ENCODE assay signal across 9 cellular contexts in the genomic region with DNA sequence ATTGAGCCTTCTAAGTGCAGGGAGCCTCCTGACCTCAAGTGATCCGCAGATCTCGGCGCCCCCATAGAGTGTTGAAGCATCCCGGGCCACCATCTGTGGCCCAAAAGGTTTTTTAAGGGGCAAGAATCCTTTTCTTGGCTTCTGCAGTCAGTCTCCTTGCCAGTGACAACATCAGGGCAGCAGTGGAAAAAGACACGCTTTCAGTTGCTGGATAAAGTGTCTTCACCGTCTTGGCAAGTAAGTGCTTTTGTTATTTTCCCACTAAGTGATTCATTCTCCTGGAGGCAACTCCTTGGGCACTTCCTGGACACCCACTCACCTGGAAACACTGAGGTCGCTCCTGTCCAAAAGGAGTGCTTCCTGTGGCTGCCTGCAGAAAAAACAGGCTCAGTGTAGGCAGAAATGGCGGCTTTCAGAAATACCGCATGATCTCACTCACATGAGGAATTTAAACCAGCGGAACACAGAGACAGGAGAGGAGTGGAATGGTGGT.
DNase-seq lines count a peak whose midpoint lies in the region; ATAC-seq and TF ChIP-seq lines count a peak whose summit lies in the region.
"Had no signal": no experiment of that assay in that cellular context is flagged by ENCODE, and none has a peak within 500 bp of the region (broad histone marks: within the 10 kb centered on the region; RNA-seq: fewer than 3 reads in every experiment).

No MANE protein-coding gene starts in this region.

- H3K4me3 Mint-ChIP-seq in T-helper 17 cell, result no peak overlapping the region

- DNase-seq in RPMI7951 (ENCODE audit: low read depth) (peak; percentile 63), esophagus squamous epithelium (lab: John Stamatoyannopoulos, UW) (no peak), gastrocnemius medialis (peak in 1 of 2 donors; percentile 25), HuH-7 (ENCODE audit: low spot score) (no peak), T-helper 17 cell (no peak)
- DNase-seq: NCI-H345 had no signal

- no peak for TF ChIP-seq POLR2A in esophagus squamous epithelium (IDR thresholded peaks at IDR 0.05)
- no peak for TF ChIP-seq POLR2A in gastrocnemius medialis (IDR thresholded peaks at IDR 0.05)

- H3K36me3 Mint-ChIP-seq in T-helper 17 cell (ENCODE audit: low read depth), result no peaks in the 10 kb centered on the region
- H3K36me3 Mint-ChIP-seq: activated naive CD4-positive, alpha-beta T cell treated with anti-CD3 and anti-CD28 coated beads, Interleukin-2, amount 50 U/mL, for 72 hours had no signal

- H3K27me3 Mint-ChIP-seq in T-helper 17 cell, result peaks cover 14% of the 10 kb centered on the region

- H3K27ac Mint-ChIP-seq in T-helper 17 cell, result no peak overlapping the region
- H3K27ac Mint-ChIP-seq: activated naive CD4-positive, alpha-beta T cell treated with anti-CD3 and anti-CD28 coated beads, Interleukin-2, amount 50 U/mL, for 72 hours had no signal

- H3K27me3 ChIP-seq in esophagus squamous epithelium (no peaks in the 10 kb centered on the region), gastrocnemius medialis (no peaks in the 10 kb centered on the region)

- WGBS in esophagus squamous epithelium, 2 donors, result 23 to 29% methylated on average over 7 to 8 of the region's 10 CpGs

- H3K4me3 ChIP-seq in HEK293 (ENCODE audit: low read depth, low read length), result no peak overlapping the region
- H3K4me3 ChIP-seq in esophagus squamous epithelium, result peak overlapping the region in 3 of 4 donors; percentile 28 to 58 (median 34)
- peak overlapping the region in 1 of 4 donors; percentile 35 for H3K4me3 ChIP-seq in gastrocnemius medialis

- CTCF ChIA-PET in HEK293 (lab: Yijun Ruan, JAX), result interaction anchor here (0.6 to 6.0 kb wide), 11 partner anchors 9 to 216 kb away, joined by 3 to 65 read pairs (median 3); no protein-coding TSS in a partner anchor

- H3K36me3 ChIP-seq in HEK293 (ENCODE audit: control insufficient read depth in 2 of 2, insufficient read depth in 1 of 2, low read length in 2 of 2) (no peaks in the 10 kb centered on the region), esophagus squamous epithelium (no peaks in the 10 kb centered on the region), gastrocnemius medialis (no peaks in the 10 kb centered on the region)

- ATAC-seq in gastrocnemius medialis, result peak; percentile 22 to 35
- ATAC-seq in HG02678 (IDR thresholded peaks at IDR 0.05; ENCODE audit: unreplicated experiment), result no peak
- ATAC-seq in T-helper 17 cell, result no peak

- in situ Hi-C loops in gastrocnemius medialis (cut with MboI; ENCODE audit: low sequenced_read_pairs in 4 of 4), result loop anchor here (5.0 to 10.0 kb wide), 2 partner anchors 112 to 114 kb away; no protein-coding TSS in a partner anchor

- TF ChIP-seq CTCF in HEK293 (tag by site-specific recombination; IDR thresholded peaks at IDR 0.05) (no peak), esophagus squamous epithelium (IDR thresholded peaks at IDR 0.05) (no peak), gastrocnemius medialis (IDR thresholded peaks at IDR 0.05 in 4 of 5, conservative IDR thresholded peaks at IDR 0.05 in 1 of 5) (no peak)

- H3K9me3 ChIP-seq in HEK293 (ENCODE audit: control insufficient read depth, insufficient read depth, low read depth, low read length) (peaks cover 2% of the 10 kb centered on the region; the same call in 1 of the 2 replicates), esophagus squamous epithelium (peaks cover 0 to 5% (median 0%) of the 10 kb centered on the region in 3 donors), gastrocnemius medialis (no peaks in the 10 kb centered on the region), T-helper 17 cell (ENCODE audit: control insufficient read depth, low read length, poor library complexity, severe bottlenecking) (no peaks in the 10 kb centered on the region)

- POLR2A ChIA-PET in HEK293 (lab: Yijun Ruan, JAX), result no interaction called here

- H3K4me1 ChIP-seq in HEK293 (ENCODE audit: control insufficient read depth, insufficient read depth, low read length), result no peaks in the 10 kb centered on the region
- peaks cover 18 to 52% (median 36%) of the 10 kb centered on the region in 3 donors for H3K4me1 ChIP-seq in esophagus squamous epithelium
- peaks cover 16 to 22% of the 10 kb centered on the region in 2 donors for H3K4me1 ChIP-seq in gastrocnemius medialis

- peaks cover 11% of the 10 kb centered on the region for H3K4me1 Mint-ChIP-seq in T-helper 17 cell

- H3K27ac ChIP-seq in HEK293 (ENCODE audit: extremely low read depth, low read depth, low read length) (no peak overlapping the region), esophagus squamous epithelium (peak overlapping the region; percentile 63 to 85 (median 81)), gastrocnemius medialis (peak overlapping the region; percentile 56 to 80 (median 64))

- intact Hi-C loops in esophagus squamous epithelium (cut with DNase I), result loop anchor here (5.0 kb wide), 1 partner anchor 109 kb away; no protein-coding TSS in a partner anchor
- intact Hi-C loops in gastrocnemius medialis (cut with DNase I; ENCODE audit: low total_unique reads), result loop anchor here (2.0 kb wide), 1 partner anchor 122 kb away; the partner anchor contains the start of gene HAPLN3

TF ChIP-seq in HEK293, 187 proteins besides CTCF, POLR2A, EP300 and RAD21:
- TF ChIP-seq ZBTB17 (tag by site-specific recombination; IDR thresholded peaks at IDR 0.05) (no peak), ZNF394 (tag by site-specific recombination; IDR thresholded peaks at IDR 0.05; ENCODE audit: borderline replicate concordance) (no peak), ZFHX2 (tag by site-specific recombination; conservative IDR thresholded peaks at IDR 0.05) (peak; percentile 65), EGR2 (tag by site-specific recombination; IDR thresholded peaks at IDR 0.05; ENCODE audit: low read depth) (peak; percentile 58; the same call in 1 of the 2 replicates), ZNF335 (tag by site-specific recombination; conservative IDR thresholded peaks at IDR 0.05) (0 out of 2 replicates have a peak, but pooled peaks have one; percentile 23), ZFP37 (tag by site-specific recombination; IDR thresholded peaks at IDR 0.05) (no peak)

Comparison
In these comparisons a context has a peak if more than half of its experiments do, and no peak if none do; other contexts are left out.
1. ATAC-seq: peak in gastrocnemius medialis (2 of 2); none in HG02678 (single experiment) and T-helper 17 cell (single experiment).